In genomic region chr16:85898521-85899442, GRCh38 we compare ENCODE assay signal across 8 cellular contexts. TPM values are rescaled to one million over a fixed set of nuclear protein-coding genes. Genes with fewer than 3 reads are reported as not detected.
DNase-seq lines count a peak whose midpoint lies in the region; ATAC-seq and TF ChIP-seq lines count a peak whose summit lies in the region.

Gene IRF8 (plus strand): TSS chr16:85899162. CDS start chr16:85903016, 3,854 bp downstream.

- peaks cover 33% of the 10 kb centered on the region for H3K4me1 Mint-ChIP-seq in activated T-helper 17 cell treated with anti-CD3 and anti-CD28 coated beads, Interleukin-2, amount 50 U/mL, for 72 hours

- H3K27ac ChIP-seq in trophoblast cell (ENCODE audit: low read depth, low read length): no peak within 1 kb of the TSS
- H3K27ac ChIP-seq in tibial artery: no peak within 1 kb of the TSS

- peaks cover 39% of the 10 kb centered on the region for H3K36me3 Mint-ChIP-seq in activated T-helper 17 cell treated with anti-CD3 and anti-CD28 coated beads, Interleukin-2, amount 50 U/mL, for 72 hours (ENCODE audit: low read depth)

- H2BK120ac ChIP-seq in trophoblast cell (ENCODE audit: insufficient read depth, low read length, poor library complexity): peak within 1 kb of the TSS; percentile 56

- H3K4me1 ChIP-seq in trophoblast cell (ENCODE audit: control insufficient read depth in 1 of 2, insufficient read depth in 2 of 2, low read length in 2 of 2) (peaks cover 7 to 10% of the 10 kb centered on the region in 2 experiments), tibial artery (peaks cover 0 to 15% (median 11%) of the 10 kb centered on the region in 4 donors)

- H4K12ac ChIP-seq in trophoblast cell (ENCODE audit: low read depth, low read length): peak within 1 kb of the TSS; percentile 58

- peaks cover 9% of the 10 kb centered on the region for H3K27me3 ChIP-seq in trophoblast cell (ENCODE audit: insufficient read depth, low read length)
- H3K27me3 ChIP-seq in tibial artery: peaks cover 0 to 87% of the 10 kb centered on the region in 2 donors

- H3K27me3 Mint-ChIP-seq in activated T-helper 17 cell treated with anti-CD3 and anti-CD28 coated beads, Interleukin-2, amount 50 U/mL, for 72 hours: peaks cover 39% of the 10 kb centered on the region

- no peak within 1 kb of the TSS for H3K23ac ChIP-seq in trophoblast cell (ENCODE audit: low read length)

- peak in 10 of 14 donors; percentile 6 to 70 (median 31) for DNase-seq in C1 segment of cervical spinal cord (lab: John Stamatoyannopoulos, UW)
- DNase-seq in NCI-H1105 treated with DMSO at 0.1 percent for 48 hours (lab: John Stamatoyannopoulos, UW): peak; percentile 62
- peak in 39 of 42 donors; percentile 25 to 79 (median 60) for DNase-seq in head of caudate nucleus
- peak; percentile 64 to 86 for DNase-seq in trophoblast cell
- DNase-seq in tibial artery: peak; percentile 44 to 77
- DNase-seq in NCI-H146 (lab: John Stamatoyannopoulos, UW): no peak

- no peak for TF ChIP-seq CTCF in tibial artery (IDR thresholded peaks at IDR 0.05)

- H2BK12ac ChIP-seq in trophoblast cell (ENCODE audit: low read length): peak within 1 kb of the TSS; percentile 69

- peak within 1 kb of the TSS; percentile 97 for H3K4me2 ChIP-seq in trophoblast cell (ENCODE audit: low read length)

- no CpG with 5 or more reads among the region's 102 CpGs for WGBS in trophoblast cell (ENCODE audit: extremely low coverage, insufficient coverage, insufficient read length)

- peak within 1 kb of the TSS; percentile 74 for H3K9ac ChIP-seq in trophoblast cell (ENCODE audit: low read length)

- H2AK5ac ChIP-seq in trophoblast cell (ENCODE audit: low read length): no peak within 1 kb of the TSS

- peak within 1 kb of the TSS; percentile 91 for H2AFZ ChIP-seq in trophoblast cell (ENCODE audit: insufficient read depth, low read length, poor library complexity)

- peaks cover 2% of the 10 kb centered on the region for H3K79me2 ChIP-seq in trophoblast cell (ENCODE audit: control insufficient read depth, insufficient read depth, low read length, poor library complexity)

- H3K9me3 Mint-ChIP-seq in activated T-helper 17 cell treated with anti-CD3 and anti-CD28 coated beads, Interleukin-2, amount 50 U/mL, for 72 hours: no peaks in the 10 kb centered on the region

- peak; percentile 35 for ATAC-seq in GM21367 (IDR thresholded peaks at IDR 0.05; ENCODE audit: unreplicated experiment)
- peak; percentile 71 for ATAC-seq in activated T-helper 17 cell treated with anti-CD3 and anti-CD28 coated beads, Interleukin-2, amount 50 U/mL, for 72 hours (replicated peaks)

- H4K8ac ChIP-seq in trophoblast cell (ENCODE audit: low read depth, low read length): peak within 1 kb of the TSS; percentile 78

- peak within 1 kb of the TSS; percentile 83 for H3K18ac ChIP-seq in trophoblast cell (ENCODE audit: low read length)

- peak within 1 kb of the TSS; percentile 52 for H3K14ac ChIP-seq in trophoblast cell (ENCODE audit: low read length)

- H3K27ac Mint-ChIP-seq in activated T-helper 17 cell treated with anti-CD3 and anti-CD28 coated beads, Interleukin-2, amount 50 U/mL, for 72 hours: no peak within 1 kb of the TSS

- peak within 1 kb of the TSS; percentile 10 for H3K4ac ChIP-seq in trophoblast cell (ENCODE audit: low read depth, low read length)

- H4K91ac ChIP-seq in trophoblast cell (ENCODE audit: low read depth, low read length): peak within 1 kb of the TSS; percentile 7

- peaks cover 0 to 3% of the 10 kb centered on the region in 2 experiments for H3K36me3 ChIP-seq in trophoblast cell (ENCODE audit: control insufficient read depth in 1 of 2, insufficient read depth in 2 of 2, low read length in 2 of 2)
- H3K36me3 ChIP-seq in tibial artery: no peaks in the 10 kb centered on the region

- peak within 1 kb of the TSS; percentile 74 for H3K4me3 ChIP-seq in trophoblast cell (ENCODE audit: low read depth, low read length)
- H3K4me3 ChIP-seq in tibial artery: peak within 1 kb of the TSS; percentile 44 to 58

- peak within 1 kb of the TSS; percentile 28 for H2BK5ac ChIP-seq in trophoblast cell (ENCODE audit: low read depth, low read length, poor library complexity)

- H3K9me3 ChIP-seq in trophoblast cell (ENCODE audit: insufficient read depth, low read depth, low read length) (no peaks in the 10 kb centered on the region), tibial artery (no peaks in the 10 kb centered on the region)

- intact Hi-C loops in head of caudate nucleus (cut with DNase I) (no loop called here), tibial artery (cut with DNase I; ENCODE audit: low total_unique reads) (no loop called here)

- H3K79me1 ChIP-seq in trophoblast cell (ENCODE audit: low read length): peaks cover 6% of the 10 kb centered on the region

- peak within 1 kb of the TSS; percentile 87 for H3K4me3 Mint-ChIP-seq in activated T-helper 17 cell treated with anti-CD3 and anti-CD28 coated beads, Interleukin-2, amount 50 U/mL, for 72 hours

RNA-seq across cellular contexts. Expression of gene IRF8, which starts in this region (rescaled TPM):
- 10 to 100 TPM in 1 of 2 donors, 1 to 10 TPM in 1; 6.3 to 12.1 TPM for total RNA-seq in activated T-helper 17 cell treated with anti-CD3 and anti-CD28 coated beads, Interleukin-2, amount 50 U/mL, for 72 hours
- 4.1 and 4.2 TPM in 2 replicates for polyA plus RNA-seq in trophoblast cell (2013)
